ENCODE assay signal across 1 cellular context in the genomic region with DNA sequence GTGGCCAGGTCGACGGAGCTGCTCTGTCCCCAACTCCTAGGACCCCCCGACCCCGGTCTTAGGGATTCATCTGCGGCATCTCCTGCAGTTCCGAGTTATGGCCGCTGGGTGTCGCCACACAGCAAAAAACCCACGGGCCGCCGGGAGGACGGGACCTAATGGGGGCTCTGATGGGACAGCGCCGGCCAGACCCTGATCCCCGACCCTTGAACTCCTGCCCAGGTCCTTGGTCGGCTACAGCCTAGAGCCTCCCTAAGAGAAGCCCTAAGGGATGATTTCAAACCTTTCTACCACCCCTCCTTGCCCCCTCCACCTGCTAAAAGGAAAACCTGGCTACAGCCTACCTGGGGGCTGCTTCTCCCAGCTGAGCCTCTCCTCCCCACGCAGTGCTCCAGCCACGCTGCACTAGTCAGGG.
A peak's percentile ranks its signal among the peaks of the same experiment; 100 is the strongest.
TF ChIP-seq lines count a peak whose summit lies in the region.

No MANE protein-coding gene starts in this region.

TF ChIP-seq in IMR-90, 13 proteins besides CTCF, POLR2A, EP300 and RAD21:
- TF ChIP-seq SMC3 (IDR thresholded peaks at IDR 0.05; ENCODE audit: low read depth, low read length), result peak; percentile 83
- no peak for TF ChIP-seq RFX5 (IDR thresholded peaks at IDR 0.05; ENCODE audit: low read depth, low read length)
